ENCODE assay signal across 9 cellular contexts in genomic region chr13:36297259-36297599, GRCh38. TPM values are rescaled to one million over a fixed set of nuclear protein-coding genes. Genes with fewer than 3 reads are reported as not detected.
DNase-seq lines count a peak whose midpoint lies in the region; ATAC-seq and TF ChIP-seq lines count a peak whose summit lies in the region.
"Had no signal": no experiment of that assay in that cellular context is flagged by ENCODE, and none has a peak within 500 bp of the region (broad histone marks: within the 10 kb centered on the region; RNA-seq: fewer than 3 reads in every experiment).

No MANE protein-coding gene starts in this region.

- peak; percentile 36 for ATAC-seq in Right ventricle myocardium inferior
- peak; percentile 36 for ATAC-seq in HG03520 (IDR thresholded peaks at IDR 0.05; ENCODE audit: unreplicated experiment)
- ATAC-seq in activated naive CD8-positive, alpha-beta T cell treated with anti-CD3 and anti-CD28 coated beads, Interleukin-2, amount 50 U/mL, for 24 hours: peak; percentile 9
- no peak for ATAC-seq in GM21381 (IDR thresholded peaks at IDR 0.05; ENCODE audit: unreplicated experiment)

- H4K20me1 ChIP-seq in smooth muscle cell (ENCODE audit: low read depth): no peaks in the 10 kb centered on the region

- no peak for DNase-seq in Right ventricle myocardium inferior (ENCODE audit: missing footprints)
- no peak for DNase-seq in cardiac septum (ENCODE audit: low spot score)
- no peak for DNase-seq in activated naive CD8-positive, alpha-beta T cell treated with anti-CD3 and anti-CD28 coated beads, Interleukin-2, amount 50 U/mL, for 24 hours
- DNase-seq in smooth muscle cell (lab: John Stamatoyannopoulos, UW; ENCODE audit: unreplicated experiment): no peak
- no peak for DNase-seq in NCI-H2171 treated with DMSO at 0.1 percent for 48 hours (lab: John Stamatoyannopoulos, UW)

- peak overlapping the region; percentile 89 for H3K4me2 ChIP-seq in smooth muscle cell

- no peaks in the 10 kb centered on the region for H3K79me2 ChIP-seq in smooth muscle cell (ENCODE audit: low read depth)

- H3K27ac Mint-ChIP-seq in activated naive CD8-positive, alpha-beta T cell treated with anti-CD3 and anti-CD28 coated beads, Interleukin-2, amount 50 U/mL, for 24 hours: no peak overlapping the region

- WGBS in smooth muscle cell (ENCODE audit: low lambda C conversion rate): 21% methylated on average over 11 of the region's 11 CpGs

- H3K9ac ChIP-seq in smooth muscle cell (ENCODE audit: low read depth): peak overlapping the region; percentile 68

- no peaks in the 10 kb centered on the region for H3K36me3 ChIP-seq in smooth muscle cell (ENCODE audit: low read depth)

- intact Hi-C loops in Right ventricle myocardium inferior (cut with DNase I) (no loop called here), cardiac septum (cut with DNase I) (no loop called here)

- TF ChIP-seq CTCF in smooth muscle cell (IDR thresholded peaks at IDR 0.05; ENCODE audit: borderline replicate concordance, insufficient read depth, poor library complexity, severe bottlenecking): no peak

- H3K27me3 Mint-ChIP-seq in activated naive CD8-positive, alpha-beta T cell treated with anti-CD3 and anti-CD28 coated beads, Interleukin-2, amount 50 U/mL, for 24 hours: peaks cover 36% of the 10 kb centered on the region

- no peaks in the 10 kb centered on the region for H3K9me3 ChIP-seq in smooth muscle cell (replicated peaks; ENCODE audit: low read depth)

- H3K4me3 Mint-ChIP-seq in activated naive CD8-positive, alpha-beta T cell treated with anti-CD3 and anti-CD28 coated beads, Interleukin-2, amount 50 U/mL, for 24 hours: peak overlapping the region; percentile 80

- H3K4me3 ChIP-seq in iPS-11a (ENCODE audit: low read depth, low read length) (peak overlapping the region; percentile 79), smooth muscle cell (peak overlapping the region; percentile 65)

- H3K9me3 Mint-ChIP-seq in activated naive CD8-positive, alpha-beta T cell treated with anti-CD3 and anti-CD28 coated beads, Interleukin-2, amount 50 U/mL, for 24 hours: no peaks in the 10 kb centered on the region

- H3K36me3 Mint-ChIP-seq in activated naive CD8-positive, alpha-beta T cell treated with anti-CD3 and anti-CD28 coated beads, Interleukin-2, amount 50 U/mL, for 24 hours (ENCODE audit: low read depth): peaks cover 3% of the 10 kb centered on the region

- no peak overlapping the region for H3K27ac ChIP-seq in smooth muscle cell (ENCODE audit: low read depth)
- H3K27ac ChIP-seq: epithelial cell of prostate had no signal

- peak overlapping the region; percentile 70 for H2AFZ ChIP-seq in smooth muscle cell (ENCODE audit: low read depth)

- peaks cover 7% of the 10 kb centered on the region for H3K4me1 ChIP-seq in smooth muscle cell (ENCODE audit: low read depth)

- no peaks in the 10 kb centered on the region for H3K27me3 ChIP-seq in smooth muscle cell (ENCODE audit: low read depth)

- H3F3A ChIP-seq in smooth muscle cell (ENCODE audit: low read depth): no peaks in the 10 kb centered on the region

- H3K4me1 Mint-ChIP-seq in activated naive CD8-positive, alpha-beta T cell treated with anti-CD3 and anti-CD28 coated beads, Interleukin-2, amount 50 U/mL, for 24 hours: peaks cover 15% of the 10 kb centered on the region

RNA-seq across cellular contexts. Expression of gene CCDC169, which starts 0.4 kb away (rescaled TPM):
- total RNA-seq in Right ventricle myocardium inferior (not detected), cardiac septum (2.2 TPM), smooth muscle cell (0.40 and 1.1 TPM in 2 replicates)
- polyA plus RNA-seq in smooth muscle cell: 1.5 and 1.9 TPM in 2 replicates

RNA-seq across cellular contexts. Expression of gene SPART, which starts 49.0 kb away (rescaled TPM):
- total RNA-seq in Right ventricle myocardium inferior (41.7 TPM), cardiac septum (36.8 TPM), smooth muscle cell (44.0 and 71.1 TPM in 2 replicates)
- polyA plus RNA-seq in smooth muscle cell: 39.0 and 45.1 TPM in 2 replicates
